ENCODE assay signal across 8 cellular contexts in the genomic region with DNA sequence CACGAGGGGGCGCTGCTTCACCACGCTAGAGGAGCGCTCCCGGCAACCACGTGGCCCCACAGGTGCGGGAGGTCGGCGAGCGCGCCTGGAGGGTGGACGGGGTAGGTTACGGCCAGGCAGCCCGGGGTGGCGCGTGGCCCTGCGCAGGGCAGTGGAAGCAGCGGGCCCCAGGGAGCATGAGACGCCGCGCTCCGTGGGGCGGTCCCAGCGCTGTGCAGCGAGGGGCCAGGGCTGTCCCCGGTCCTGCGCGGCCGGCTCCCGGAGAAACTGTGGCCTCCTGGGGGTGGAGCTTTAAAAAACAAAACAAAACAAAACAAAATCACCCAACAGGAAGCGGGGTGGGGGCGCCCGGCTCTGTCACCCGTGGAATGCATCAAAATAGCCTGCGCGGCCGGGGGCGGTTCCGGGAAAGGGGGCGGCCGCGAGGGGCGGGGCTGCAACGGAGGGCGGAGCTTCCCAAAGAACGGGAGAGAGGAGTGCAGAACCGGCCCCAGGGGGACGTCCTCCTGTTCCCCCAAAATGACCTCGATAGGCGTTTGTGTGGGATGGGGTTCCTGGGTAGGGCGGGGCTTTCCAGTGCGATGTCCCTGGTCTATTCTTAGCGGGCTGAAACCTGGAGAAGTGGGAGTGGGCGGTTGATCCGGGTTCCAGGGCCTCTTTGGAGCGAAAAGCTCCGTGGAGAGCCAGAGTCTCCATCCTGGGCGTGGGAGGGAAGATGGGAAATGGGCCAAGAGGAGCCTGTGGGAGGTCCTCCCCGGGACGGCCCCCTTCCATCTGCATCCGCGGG.
DNase-seq lines count a peak whose midpoint lies in the region; ATAC-seq lines count a peak whose summit lies in the region.

No MANE protein-coding gene starts in this region.

- ATAC-seq in GM18861 (IDR thresholded peaks at IDR 0.05; ENCODE audit: unreplicated experiment): peak; percentile 68
- ATAC-seq in HG03097 (IDR thresholded peaks at IDR 0.05; ENCODE audit: low FRiP score, unreplicated experiment): peak; percentile 93

- in situ Hi-C loops in ACHN (cut with HindIII; ENCODE audit: low pct_ligation_motif_present, low pct_unique_long_range_greater_than_20kb, low sequenced_read_pairs): no loop called here

- DNase-seq in ACHN (peak; percentile 82), NCI-H2196 treated with DMSO at 0.1 percent for 48 hours (lab: John Stamatoyannopoulos, UW; ENCODE audit: unreplicated experiment) (peak; percentile 55), cerebellar cortex (ENCODE audit: low spot score) (peak; percentile 85), kidney glomerular epithelial cell (lab: John Stamatoyannopoulos, UW) (peak; percentile 73)
- peak; percentile 90 for DNase-seq in activated CD4-positive, alpha-beta T cell treated with anti-CD3 and anti-CD28 coated beads for 1 hour
- peak; percentile 88 to 95 for DNase-seq in stimulated activated CD4-positive, alpha-beta T cell treated with anti-CD3 and anti-CD28 coated beads, Interleukin-15, amount 100 ng/mL, for 1 hour (ENCODE audit: low read depth in 1 of 2, low spot score in 1 of 2)

Comparison
In these comparisons a context has a peak if more than half of its experiments do, and no peak if none do; other contexts are left out.
1. Peak in every context shown above with its lines: DNase-seq and ATAC-seq.